Comparison of ENCODE assay signal across 11 cellular contexts in the genomic region with DNA sequence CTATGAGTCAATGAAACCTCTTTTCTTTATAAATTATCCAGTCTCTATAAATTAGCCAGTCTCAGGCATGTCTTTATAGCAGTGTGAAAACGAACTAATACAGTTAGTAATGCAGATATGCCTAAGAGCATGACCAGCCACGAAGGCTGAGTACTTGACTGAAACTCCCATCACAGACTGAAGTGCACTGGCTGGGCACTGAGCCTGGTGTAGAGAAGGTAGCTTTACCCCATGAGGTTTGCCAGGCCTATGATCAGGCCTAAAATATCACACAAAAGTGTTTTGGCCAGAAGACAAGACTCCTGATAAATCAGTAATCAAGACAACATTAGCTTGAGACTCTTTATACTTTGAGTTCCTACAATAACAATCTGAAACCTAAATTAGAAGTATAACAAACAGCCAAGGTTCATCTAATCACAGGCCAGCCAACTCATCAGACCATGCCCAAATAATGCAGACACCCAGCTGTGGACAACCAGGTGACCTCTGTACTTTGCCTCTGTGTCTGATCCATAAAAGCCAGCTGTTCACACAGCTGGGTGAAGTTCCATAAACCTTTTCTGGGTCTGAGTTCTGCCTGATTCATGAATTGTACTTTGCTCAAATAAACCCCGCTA.
"Had no signal": no experiment of that assay in that cellular context is flagged by ENCODE, and none has a peak within 500 bp of the region (broad histone marks: within the 10 kb centered on the region; RNA-seq: fewer than 3 reads in every experiment).

No MANE protein-coding gene starts in this region.

- H3K36me3 ChIP-seq: ascending aorta had no signal

- H3K36me3 Mint-ChIP-seq: activated naive CD4-positive, alpha-beta T cell treated with anti-CD3 and anti-CD28 coated beads, Interleukin-2, amount 10 ng/mL, durations not matched to agents 7 days and 5 days; stimulated activated memory B cell treated with anti-CD40 and anti-IgM and Interleukin-4, amounts not matched to agents 10 μg/mL and 1 μg/mL and 100 μg/mL, for 72 hours had no signal

- ATAC-seq: psoas muscle; stimulated activated memory B cell treated with anti-CD40 and anti-IgM and Interleukin-4, amounts not matched to agents 10 μg/mL and 1 μg/mL and 100 μg/mL, for 72 hours had no signal

- H3K27ac ChIP-seq: ascending aorta, epithelial cell of prostate, psoas muscle, VCaP had no signal

- DNase-seq: activated CD4-positive, alpha-beta T cell treated with anti-CD3 and anti-CD28 coated beads, Interleukin-2, amount 50 U/mL, for 48 hours; activated naive CD4-positive, alpha-beta T cell treated with anti-CD3 and anti-CD28 coated beads, Interleukin-2, amount 10 ng/mL, durations not matched to agents 7 days and 5 days; activated T-cell treated with anti-CD3 and anti-CD28 coated beads, Interleukin-2, amount 50 U/mL, for 1 hour; psoas muscle; T-helper 1 cell; T1000 had no signal

- H3K4me3 Mint-ChIP-seq: activated naive CD4-positive, alpha-beta T cell treated with anti-CD3 and anti-CD28 coated beads, Interleukin-2, amount 10 ng/mL, durations not matched to agents 7 days and 5 days; nephron; stimulated activated memory B cell treated with anti-CD40 and anti-IgM and Interleukin-4, amounts not matched to agents 10 μg/mL and 1 μg/mL and 100 μg/mL, for 72 hours had no signal

- H3K4me1 Mint-ChIP-seq: activated naive CD4-positive, alpha-beta T cell treated with anti-CD3 and anti-CD28 coated beads, Interleukin-2, amount 10 ng/mL, durations not matched to agents 7 days and 5 days; stimulated activated memory B cell treated with anti-CD40 and anti-IgM and Interleukin-4, amounts not matched to agents 10 μg/mL and 1 μg/mL and 100 μg/mL, for 72 hours had no signal

- H3K4me1 ChIP-seq: ascending aorta, psoas muscle had no signal

- H3K4me3 ChIP-seq: ascending aorta, psoas muscle had no signal

- H3K27ac Mint-ChIP-seq: activated naive CD4-positive, alpha-beta T cell treated with anti-CD3 and anti-CD28 coated beads, Interleukin-2, amount 10 ng/mL, durations not matched to agents 7 days and 5 days; nephron; stimulated activated memory B cell treated with anti-CD40 and anti-IgM and Interleukin-4, amounts not matched to agents 10 μg/mL and 1 μg/mL and 100 μg/mL, for 72 hours had no signal

- H3K27me3 Mint-ChIP-seq: activated naive CD4-positive, alpha-beta T cell treated with anti-CD3 and anti-CD28 coated beads, Interleukin-2, amount 10 ng/mL, durations not matched to agents 7 days and 5 days; stimulated activated memory B cell treated with anti-CD40 and anti-IgM and Interleukin-4, amounts not matched to agents 10 μg/mL and 1 μg/mL and 100 μg/mL, for 72 hours had no signal

- H3K9me3 ChIP-seq: ascending aorta had no signal

- H3K9me3 Mint-ChIP-seq: nephron had no signal

- H3K27me3 ChIP-seq: ascending aorta had no signal
